ENCODE assay signal across 15 cellular contexts in the genomic region with DNA sequence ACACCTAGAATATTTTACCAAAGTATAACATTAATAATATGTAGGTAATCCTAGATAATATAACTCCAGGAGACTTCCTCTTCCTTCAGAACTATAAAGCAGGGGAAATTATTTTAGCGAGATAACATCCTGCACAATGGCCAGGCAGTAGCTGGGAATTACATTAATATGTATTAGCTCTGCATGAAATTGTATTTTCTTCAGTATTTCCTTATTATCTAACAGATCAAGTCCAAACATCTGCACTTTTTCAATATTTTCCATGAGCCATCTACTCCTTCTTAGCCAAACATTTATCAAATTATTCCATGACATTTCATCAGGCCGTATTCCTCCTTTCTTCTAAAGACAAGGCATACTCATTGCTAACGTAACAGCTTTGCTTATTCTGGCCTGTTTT.
A peak's percentile ranks its signal among the peaks of the same experiment; 100 is the strongest.
DNase-seq lines count a peak whose midpoint lies in the region; ATAC-seq and TF ChIP-seq lines count a peak whose summit lies in the region.
"Had no signal": no experiment of that assay in that cellular context is flagged by ENCODE, and none has a peak within 500 bp of the region (broad histone marks: within the 10 kb centered on the region; RNA-seq: fewer than 3 reads in every experiment).

No MANE protein-coding gene starts in this region.

- TF ChIP-seq RAD21 in SK-N-SH (IDR thresholded peaks at IDR 0.05; ENCODE audit: low read length): no peak

- H3K27me3 ChIP-seq in H7 (ENCODE audit: control insufficient read depth, insufficient read depth, low read length): no peaks in the 10 kb centered on the region
- no peaks in the 10 kb centered on the region for H3K27me3 ChIP-seq in SK-N-SH (ENCODE audit: insufficient read depth)
- H3K27me3 ChIP-seq in aorta (ENCODE audit: control insufficient read depth in 1 of 2, insufficient read depth in 2 of 2, low read length in 1 of 2): no peaks in the 10 kb centered on the region
- no peaks in the 10 kb centered on the region for H3K27me3 ChIP-seq in tibial artery
- H3K27me3 ChIP-seq: BLaER1 treated with 17β-estradiol and CSF1 and Interleukin-3, amounts not matched to agents 10 nM and 100 nM had no signal

- no peak overlapping the region for H3K4me2 ChIP-seq in SK-N-SH
- H3K4me2 ChIP-seq: BLaER1 treated with 17β-estradiol and CSF1 and Interleukin-3, amounts not matched to agents 10 nM and 100 nM had no signal

- H3K4me3 ChIP-seq in H7 (ENCODE audit: insufficient read depth, low read depth, low read length) (no peak overlapping the region), SK-N-SH (ENCODE audit: low read depth in 2 of 2, low read length in 1 of 2) (no peak overlapping the region), aorta (ENCODE audit: low read length in 2 of 2) (no peak overlapping the region), tibial artery (no peak overlapping the region)
- H3K4me3 ChIP-seq: BLaER1 treated with 17β-estradiol and CSF1 and Interleukin-3, amounts not matched to agents 10 nM and 100 nM had no signal

- 69% methylated on average over 3 of the region's 3 CpGs for WGBS in SK-N-SH (ENCODE audit: low lambda C conversion rate)
- 51 to 54% methylated on average over 3 of the region's 3 CpGs for WGBS in aorta, 2 donors

- no peaks in the 10 kb centered on the region for H3K9me3 ChIP-seq in SK-N-SH
- H3K9me3 ChIP-seq in aorta (ENCODE audit: control insufficient read depth, low read length): no peaks in the 10 kb centered on the region
- H3K9me3 ChIP-seq in tibial artery: no peaks in the 10 kb centered on the region
- H3K9me3 ChIP-seq: BLaER1 treated with 17β-estradiol and CSF1 and Interleukin-3, amounts not matched to agents 10 nM and 100 nM; Caco-2 had no signal

- H3F3A ChIP-seq in SK-N-SH (replicated peaks; ENCODE audit: insufficient read depth): no peaks in the 10 kb centered on the region

- H3K9me2 ChIP-seq in SK-N-SH: no peaks in the 10 kb centered on the region

- DNase-seq in H7 (peak; percentile 1), SK-N-SH (no peak), aorta (no peak), tibial artery (no peak), cerebellum (ENCODE audit: low spot score) (no peak)
- DNase-seq: 8988T; AML-193; Caco-2; Calu3; CD4-positive, alpha-beta T cell; CD8-positive, alpha-beta T cell; DMS79 treated with DMSO at 0.1 percent for 48 hours; GF-D8 had no signal

- H4K20me1 ChIP-seq in SK-N-SH (ENCODE audit: insufficient read depth): no peaks in the 10 kb centered on the region
- H4K20me1 ChIP-seq: BLaER1 treated with 17β-estradiol and CSF1 and Interleukin-3, amounts not matched to agents 10 nM and 100 nM had no signal

- H3K27ac ChIP-seq in SK-N-SH (ENCODE audit: low read depth in 2 of 2, low read length in 1 of 2): no peak overlapping the region; a peak in 1 of 4 replicates
- no peak overlapping the region for H3K27ac ChIP-seq in aorta (ENCODE audit: low read depth in 1 of 2, low read length in 2 of 2)
- no peak overlapping the region for H3K27ac ChIP-seq in tibial artery
- H3K27ac ChIP-seq: BLaER1 treated with 17β-estradiol and CSF1 and Interleukin-3, amounts not matched to agents 10 nM and 100 nM; C4-2B had no signal

- CTCF ChIA-PET in SK-N-SH (lab: Yijun Ruan, JAX): interaction anchor here (1.0 kb wide), 1 partner anchor 15 kb away, joined by 3 read pairs; no protein-coding TSS in a partner anchor

- intact Hi-C loops in aorta (cut with DNase I): no loop called here
- intact Hi-C loops in tibial artery (cut with DNase I; ENCODE audit: low total_unique reads): no loop called here

- H3K79me2 ChIP-seq in SK-N-SH (ENCODE audit: insufficient read depth): no peaks in the 10 kb centered on the region

- TF ChIP-seq CTCF in SK-N-SH (IDR thresholded peaks at IDR 0.05) (no peak), tibial artery (IDR thresholded peaks at IDR 0.05) (no peak)

- POLR2A ChIA-PET in SK-N-SH (lab: Yijun Ruan, JAX): no interaction called here

- H3K4me1 ChIP-seq in SK-N-SH (ENCODE audit: control insufficient read depth in 1 of 2, insufficient read depth in 2 of 2, low read depth in 1 of 2, low read length in 1 of 2): peaks cover 0 to 2% of the 10 kb centered on the region in 2 experiments; a peak in 2 of 4 replicates
- no peaks in the 10 kb centered on the region for H3K4me1 ChIP-seq in aorta (ENCODE audit: control insufficient read depth in 1 of 2, insufficient read depth in 2 of 2, low read length in 2 of 2)
- no peaks in the 10 kb centered on the region for H3K4me1 ChIP-seq in tibial artery
- H3K4me1 ChIP-seq: BLaER1 treated with 17β-estradiol and CSF1 and Interleukin-3, amounts not matched to agents 10 nM and 100 nM; Caco-2 had no signal

- TF ChIP-seq EP300 in SK-N-SH (IDR thresholded peaks at IDR 0.05; ENCODE audit: borderline replicate concordance in 1 of 2, low read depth in 1 of 2, low read length in 1 of 2): peak in 1 of 2 experiments; percentile 58; a peak in 1 of 4 replicates

- no peak overlapping the region for H3K9ac ChIP-seq in SK-N-SH
- H3K9ac ChIP-seq: BLaER1 treated with 17β-estradiol and CSF1 and Interleukin-3, amounts not matched to agents 10 nM and 100 nM had no signal

- no peak for ATAC-seq in aorta (ENCODE audit: low FRiP score)
- ATAC-seq: CD8-positive, alpha-beta T cell had no signal

- no peak overlapping the region for H2AFZ ChIP-seq in SK-N-SH (ENCODE audit: low read depth)

- H3K36me3 ChIP-seq in H7 (replicated peaks; ENCODE audit: control insufficient read depth, insufficient read depth, low read length) (no peaks in the 10 kb centered on the region), SK-N-SH (replicated peaks in 1 of 2; ENCODE audit: control insufficient read depth in 1 of 2, insufficient read depth in 2 of 2, low read length in 1 of 2) (no peaks in the 10 kb centered on the region), aorta (ENCODE audit: control insufficient read depth in 1 of 2, insufficient read depth in 2 of 2, low read length in 1 of 2) (no peaks in the 10 kb centered on the region), tibial artery (no peaks in the 10 kb centered on the region)
- H3K36me3 ChIP-seq: BLaER1 treated with 17β-estradiol and CSF1 and Interleukin-3, amounts not matched to agents 10 nM and 100 nM had no signal

TF ChIP-seq in SK-N-SH, 30 proteins besides CTCF, POLR2A, EP300 and RAD21:
- no peak for TF ChIP-seq USF2 (IDR thresholded peaks at IDR 0.05; ENCODE audit: borderline replicate concordance, low read depth, low read length)
- TF ChIP-seq PBX3 (IDR thresholded peaks at IDR 0.05): no peak
- TF ChIP-seq RCOR1 (IDR thresholded peaks at IDR 0.05; ENCODE audit: low read length): peak; percentile 44; the same call in 1 of the 2 replicates
- TF ChIP-seq, protein P1, sequence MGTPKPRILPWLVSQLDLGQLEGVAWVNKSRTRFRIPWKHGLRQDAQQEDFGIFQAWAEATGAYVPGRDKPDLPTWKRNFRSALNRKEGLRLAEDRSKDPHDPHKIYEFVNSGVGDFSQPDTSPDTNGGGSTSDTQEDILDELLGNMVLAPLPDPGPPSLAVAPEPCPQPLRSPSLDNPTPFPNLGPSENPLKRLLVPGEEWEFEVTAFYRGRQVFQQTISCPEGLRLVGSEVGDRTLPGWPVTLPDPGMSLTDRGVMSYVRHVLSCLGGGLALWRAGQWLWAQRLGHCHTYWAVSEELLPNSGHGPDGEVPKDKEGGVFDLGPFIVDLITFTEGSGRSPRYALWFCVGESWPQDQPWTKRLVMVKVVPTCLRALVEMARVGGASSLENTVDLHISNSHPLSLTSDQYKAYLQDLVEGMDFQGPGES (IDR thresholded peaks at IDR 0.05; ENCODE audit: low read depth, low read length): no peak
- TF ChIP-seq TAF1 (IDR thresholded peaks at IDR 0.05; ENCODE audit: borderline replicate concordance, low read depth, low read length): no peak
- TF ChIP-seq GATA2 (CRISPR knock-in tag; IDR thresholded peaks at IDR 0.05): peak; percentile 15; the same call in 1 of the 2 replicates
